ENCODE assay signal across 1 cellular context in genomic region chr14:34685819-34686428, GRCh38.
TF ChIP-seq lines count a peak whose summit lies in the region.

No MANE protein-coding gene starts in this region.

TF ChIP-seq in HepG2, 621 proteins besides CTCF, POLR2A, EP300 and RAD21 (continued from another document and continues in another):
- no peak for TF ChIP-seq ATF6 (CRISPR knock-in tag; conservative IDR thresholded peaks at IDR 0.05)
- no peak for TF ChIP-seq ZNF546 (CRISPR knock-in tag; conservative IDR thresholded peaks at IDR 0.05)
- TF ChIP-seq ZSCAN9 (CRISPR knock-in tag; IDR thresholded peaks at IDR 0.05; ENCODE audit: borderline replicate concordance) = no peak
- no peak for TF ChIP-seq LCORL (IDR thresholded peaks at IDR 0.05)
- TF ChIP-seq LCORL (CRISPR knock-in tag; IDR thresholded peaks at IDR 0.05) = no peak
- no peak for TF ChIP-seq SOX5 (CRISPR knock-in tag; IDR thresholded peaks at IDR 0.05; ENCODE audit: borderline replicate concordance)
- TF ChIP-seq ZNF460 (CRISPR knock-in tag; IDR thresholded peaks at IDR 0.05; ENCODE audit: borderline replicate concordance) = 0 out of 2 replicates have a peak, but pooled peaks have one; percentile 37
- TF ChIP-seq ELF3 (CRISPR knock-in tag; IDR thresholded peaks at IDR 0.05) = peak; percentile 57
- TF ChIP-seq KLF16 (CRISPR knock-in tag; IDR thresholded peaks at IDR 0.05) = no peak
- no peak for TF ChIP-seq PHF5A (CRISPR knock-in tag; IDR thresholded peaks at IDR 0.05; ENCODE audit: low read depth, unreplicated experiment)
- TF ChIP-seq PRPF4 (IDR thresholded peaks at IDR 0.05; ENCODE audit: low read depth, low read length, poor library complexity, severe bottlenecking) = no peak
- no peak for TF ChIP-seq AKNA (CRISPR knock-in tag; IDR thresholded peaks at IDR 0.05; ENCODE audit: borderline replicate concordance)
- TF ChIP-seq RARG (CRISPR knock-in tag; IDR thresholded peaks at IDR 0.05; ENCODE audit: low read depth) = no peak
- TF ChIP-seq TERF1 (CRISPR knock-in tag; IDR thresholded peaks at IDR 0.05) = no peak
- 0 out of 2 replicates have a peak, but pooled peaks have one; percentile 50 for TF ChIP-seq RFX3 (CRISPR knock-in tag; IDR thresholded peaks at IDR 0.05)
- TF ChIP-seq FUBP1 (CRISPR knock-in tag; IDR thresholded peaks at IDR 0.05; ENCODE audit: borderline replicate concordance) = no peak
- TF ChIP-seq ATF3 (CRISPR knock-in tag; IDR thresholded peaks at IDR 0.05) = no peak
- no peak for TF ChIP-seq RELA (CRISPR knock-in tag; IDR thresholded peaks at IDR 0.05)
- no peak for TF ChIP-seq MATR3 (CRISPR knock-in tag; IDR thresholded peaks at IDR 0.05)
- no peak for TF ChIP-seq ZNF639 (CRISPR knock-in tag; conservative IDR thresholded peaks at IDR 0.05)
- no peak for TF ChIP-seq ZNF484 (CRISPR knock-in tag; IDR thresholded peaks at IDR 0.05; ENCODE audit: borderline replicate concordance, low read depth)
- TF ChIP-seq MXD1 (CRISPR knock-in tag; IDR thresholded peaks at IDR 0.05) = no peak
- TF ChIP-seq NCOA1 (CRISPR knock-in tag; IDR thresholded peaks at IDR 0.05) = no peak
- no peak for TF ChIP-seq ZSCAN12 (CRISPR knock-in tag; IDR thresholded peaks at IDR 0.05)
- no peak for TF ChIP-seq POLR2G (IDR thresholded peaks at IDR 0.05; ENCODE audit: low read depth, low read length)
- TF ChIP-seq PAWR (CRISPR knock-in tag; IDR thresholded peaks at IDR 0.05; ENCODE audit: borderline replicate concordance) = no peak
- no peak for TF ChIP-seq SIX4 (CRISPR knock-in tag; IDR thresholded peaks at IDR 0.05)
- no peak for TF ChIP-seq YY1 (IDR thresholded peaks at IDR 0.05; ENCODE audit: insufficient read depth, insufficient replicate concordance, low read depth, low read length)
- no peak for TF ChIP-seq TCF12 (IDR thresholded peaks at IDR 0.05)
- 0 out of 2 replicates have a peak, but pooled peaks have one; percentile 50 for TF ChIP-seq TCF12 (CRISPR knock-in tag; IDR thresholded peaks at IDR 0.05)
- no peak for TF ChIP-seq NCOR1 (IDR thresholded peaks at IDR 0.05; ENCODE audit: borderline replicate concordance, low read length)
- TF ChIP-seq ISX (CRISPR knock-in tag; conservative IDR thresholded peaks at IDR 0.05) = no peak
- TF ChIP-seq PHB2 (IDR thresholded peaks at IDR 0.05; ENCODE audit: partially characterized antibody) = no peak
- TF ChIP-seq RXRA (CRISPR knock-in tag; IDR thresholded peaks at IDR 0.05) = no peak
- TF ChIP-seq ZNF589 (CRISPR knock-in tag; conservative IDR thresholded peaks at IDR 0.05) = no peak
- TF ChIP-seq ZSCAN25 (CRISPR knock-in tag; IDR thresholded peaks at IDR 0.05) = no peak
- no peak for TF ChIP-seq NFE2 (CRISPR knock-in tag; IDR thresholded peaks at IDR 0.05)
- no peak for TF ChIP-seq HNRNPLL (IDR thresholded peaks at IDR 0.05; ENCODE audit: low read depth, low read length, poor library complexity, severe bottlenecking)
- TF ChIP-seq ZHX2 (IDR thresholded peaks at IDR 0.05; ENCODE audit: low read depth) = no peak
- no peak for TF ChIP-seq ZHX2 (CRISPR knock-in tag; IDR thresholded peaks at IDR 0.05; ENCODE audit: borderline replicate concordance)
- no peak for TF ChIP-seq HOXD1 (CRISPR knock-in tag; IDR thresholded peaks at IDR 0.05)
- TF ChIP-seq ZNF512B (CRISPR knock-in tag; IDR thresholded peaks at IDR 0.05; ENCODE audit: borderline replicate concordance) = peak; percentile 37; the same call in 1 of the 2 replicates
- no peak for TF ChIP-seq MXI1 (IDR thresholded peaks at IDR 0.05; ENCODE audit: borderline replicate concordance, low read depth, low read length)
